7 cellular contexts compared by ENCODE assay signal in the genomic region with DNA sequence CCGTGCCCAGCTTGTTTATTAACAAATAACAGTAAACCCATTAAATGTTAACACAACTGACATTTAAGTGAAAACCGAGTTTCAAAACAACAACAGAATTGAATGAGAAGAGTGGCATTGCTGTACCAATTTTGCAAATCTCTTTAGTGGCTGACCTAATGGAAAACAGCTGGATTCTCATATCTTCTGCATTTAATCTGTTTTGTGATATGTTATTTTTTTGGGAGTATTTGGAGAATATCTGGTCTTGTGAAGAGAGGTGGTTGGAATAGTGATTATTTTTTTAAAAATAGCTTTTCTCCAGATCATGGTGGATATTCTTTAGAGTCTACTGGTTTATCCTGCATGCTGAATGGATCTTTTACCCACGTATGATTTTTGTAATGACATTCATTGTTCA.
"Had no signal": no experiment of that assay in that cellular context is flagged by ENCODE, and none has a peak within 500 bp of the region (broad histone marks: within the 10 kb centered on the region; RNA-seq: fewer than 3 reads in every experiment).

No MANE protein-coding gene starts in this region.

- DNase-seq: GDM1, GF-D8 had no signal

- FAIRE-seq: G401.6, GM12878, GM12891, GM18507, GM19239 had no signal

- H3K4me3 ChIP-seq: GM12878 had no signal

- ATAC-seq: GM12878 had no signal
